9 cellular contexts compared by ENCODE assay signal in genomic region chr1:155272466-155273133, GRCh38. TPM values are rescaled to one million over a fixed set of nuclear protein-coding genes. Genes with fewer than 3 reads are reported as not detected.
A peak's percentile ranks its signal among the peaks of the same experiment; 100 is the strongest.
DNase-seq lines count a peak whose midpoint lies in the region; TF ChIP-seq lines count a peak whose summit lies in the region.
"Had no signal": no experiment of that assay in that cellular context is flagged by ENCODE, and none has a peak within 500 bp of the region (broad histone marks: within the 10 kb centered on the region; RNA-seq: fewer than 3 reads in every experiment).

No MANE protein-coding gene starts in this region.

- H3K9me3 ChIP-seq in Karpas-422 (ENCODE audit: low read length), result no peaks in the 10 kb centered on the region
- no peaks in the 10 kb centered on the region for H3K9me3 ChIP-seq in subcutaneous abdominal adipose tissue (ENCODE audit: control insufficient read depth in 5 of 5, low read length in 5 of 5)

- no peaks in the 10 kb centered on the region for H3K9me3 Mint-ChIP-seq in Calu3 (ENCODE audit: low read depth, unreplicated experiment)

- H3K9ac ChIP-seq in Karpas-422 (ENCODE audit: low read length), result peak overlapping the region; percentile 76
- H3K9ac ChIP-seq in subcutaneous abdominal adipose tissue (ENCODE audit: low read length in 5 of 5), result peak overlapping the region; percentile 21 to 91 (median 76)

- peaks cover 8% of the 10 kb centered on the region; the same call in 1 of the 2 replicates for H4K20me1 ChIP-seq in Karpas-422 (ENCODE audit: insufficient read depth, low read depth, low read length)

- H3K27me3 Mint-ChIP-seq in Calu3 (ENCODE audit: unreplicated experiment), result no peaks in the 10 kb centered on the region

- H3K36me3 Mint-ChIP-seq in Calu3 (ENCODE audit: insufficient read depth, unreplicated experiment), result peaks cover 73% of the 10 kb centered on the region

- peak overlapping the region; percentile 72 for H3K4me3 ChIP-seq in Karpas-422 (ENCODE audit: low read length)
- H3K4me3 ChIP-seq in astrocyte of the spinal cord (ENCODE audit: low read depth, low read length), result peak overlapping the region; percentile 68
- peak overlapping the region; percentile 72 for H3K4me3 ChIP-seq in kidney epithelial cell (ENCODE audit: low read depth, low read length)
- H3K4me3 ChIP-seq in subcutaneous abdominal adipose tissue (ENCODE audit: low read depth in 1 of 5, low read length in 5 of 5), result peak overlapping the region; percentile 75 to 96 (median 85)

- DNase-seq in Calu3 (no peak), Karpas-422 (no peak), astrocyte of the spinal cord (ENCODE audit: low read depth, low spot score) (peak; percentile 67), kidney epithelial cell (ENCODE audit: low read depth) (no peak), NCI-H2081 (lab: John Stamatoyannopoulos, UW) (no peak), inferior parietal cortex (ENCODE audit: extremely low spot score) (no peak), NCI-H1048 (lab: John Stamatoyannopoulos, UW) (no peak)

- H3K27me3 ChIP-seq in Karpas-422 (ENCODE audit: low read length) (no peaks in the 10 kb centered on the region), kidney epithelial cell (ENCODE audit: control insufficient read depth, insufficient read depth, low read length) (no peaks in the 10 kb centered on the region), subcutaneous abdominal adipose tissue (ENCODE audit: control insufficient read depth in 5 of 5, insufficient read depth in 4 of 5, low read length in 5 of 5) (no peaks in the 10 kb centered on the region)

- H3K79me2 ChIP-seq in Karpas-422 (ENCODE audit: low read length), result peaks cover 32% of the 10 kb centered on the region

- TSS peak; percentile 74 for BruUV-seq in Calu3 (replicated peaks; lab: Mats Ljungman, UMichigan)

- H3K36me3 ChIP-seq in Karpas-422 (ENCODE audit: insufficient read depth, low read length), result peaks cover 30% of the 10 kb centered on the region
- peaks cover 9% of the 10 kb centered on the region for H3K36me3 ChIP-seq in kidney epithelial cell (ENCODE audit: control insufficient read depth, insufficient read depth, low read length)
- peaks cover 7 to 33% (median 30%) of the 10 kb centered on the region in 5 donors for H3K36me3 ChIP-seq in subcutaneous abdominal adipose tissue (ENCODE audit: control insufficient read depth in 5 of 5, insufficient read depth in 5 of 5, low read length in 5 of 5)

- in situ Hi-C loops in astrocyte of the spinal cord (cut with HindIII; ENCODE audit: low sequenced_read_pairs), result no loop called here

- H3K27ac ChIP-seq in Karpas-422 (ENCODE audit: low read length) (peak overlapping the region; percentile 78), subcutaneous abdominal adipose tissue (ENCODE audit: low read depth, low read length) (peak overlapping the region; percentile 53)

- H3K27ac Mint-ChIP-seq in Calu3 (ENCODE audit: unreplicated experiment), result peak overlapping the region; percentile 55

- CTCF ChIA-PET in Calu3 (lab: Charles Lee), result interaction anchor here (0.5 to 1.6 kb wide), 5 partner anchors 22 to 100 kb away, joined by 3 to 11 read pairs (median 8); partner anchors contain the start of genes FDPS and KRTCAP2

- H3K4me1 Mint-ChIP-seq in Calu3 (ENCODE audit: low read depth, unreplicated experiment), result peaks cover 17% of the 10 kb centered on the region

- H3K4me1 ChIP-seq in Karpas-422 (ENCODE audit: low read length) (peaks cover 21% of the 10 kb centered on the region), subcutaneous abdominal adipose tissue (ENCODE audit: control insufficient read depth in 5 of 5, insufficient read depth in 5 of 5, low read length in 5 of 5) (peaks cover 2 to 30% (median 26%) of the 10 kb centered on the region in 5 donors)

- no peaks in the 10 kb centered on the region for H3K9me2 ChIP-seq in Karpas-422 (replicated peaks; ENCODE audit: insufficient read depth, low read length)

- no peak overlapping the region for H2AFZ ChIP-seq in Karpas-422 (ENCODE audit: low read length)

- peak overlapping the region; percentile 86 for H3K4me3 Mint-ChIP-seq in Calu3 (ENCODE audit: low read depth, unreplicated experiment)

- TF ChIP-seq CTCF in Calu3 (IDR thresholded peaks at IDR 0.05; ENCODE audit: unreplicated experiment) (no peak), astrocyte of the spinal cord (IDR thresholded peaks at IDR 0.05; ENCODE audit: low read depth, low read length) (no peak), kidney epithelial cell (IDR thresholded peaks at IDR 0.05; ENCODE audit: insufficient read depth, low read length, poor library complexity, severe bottlenecking) (no peak)

- peak overlapping the region; percentile 77 for H3K4me2 ChIP-seq in Karpas-422 (ENCODE audit: low read depth, low read length, poor library complexity, severe bottlenecking)

- intact Hi-C loops in Calu3 (cut with micrococcal nuclease; ENCODE audit: unreplicated experiment), result no loop called here

RNA-seq across cellular contexts. Expression of gene CLK2, which starts 0.7 kb away (rescaled TPM):
- total RNA-seq in Calu3 (2022), result 78.5 and 79.4 TPM in 2 replicates
- total RNA-seq in Karpas-422 (2014; rRNA removed; shearing (Covaris generic); ENCODE audit: low replicate concordance), result 78.7 and 99.6 TPM in 2 replicates
- total RNA-seq in kidney epithelial cell, result 21.7 and 24.2 TPM in 2 replicates

RNA-seq across cellular contexts. Expression of gene HCN3, which starts 4.7 kb away (rescaled TPM):
- total RNA-seq in Calu3 (2022) (11.8 and 19.6 TPM in 2 replicates), kidney epithelial cell (2.8 and 3.8 TPM in 2 replicates)
- 5.9 and 6.3 TPM in 2 replicates for total RNA-seq in Karpas-422 (2014; rRNA removed; shearing (Covaris generic); ENCODE audit: low replicate concordance)

RNA-seq across cellular contexts. Expression of gene SCAMP3, which starts 10.4 kb away (rescaled TPM):
- total RNA-seq in Calu3 (2022) (85.1 and 104 TPM in 2 replicates), kidney epithelial cell (93.8 and 108 TPM in 2 replicates)
- total RNA-seq in Karpas-422 (2014; rRNA removed; shearing (Covaris generic); ENCODE audit: low replicate concordance), result 69.7 and 73.5 TPM in 2 replicates

RNA-seq across cellular contexts. Expression of gene ENTREP3, which starts 17.3 kb away (rescaled TPM):
- total RNA-seq in Calu3 (2022) (25.2 and 25.9 TPM in 2 replicates), kidney epithelial cell (13.2 and 24.8 TPM in 2 replicates)
- total RNA-seq in Karpas-422 (2014; rRNA removed; shearing (Covaris generic); ENCODE audit: low replicate concordance), result 20.7 and 30.6 TPM in 2 replicates

RNA-seq across cellular contexts. Expression of gene PKLR, which starts 28.6 kb away (rescaled TPM):
- total RNA-seq in Calu3 (2022), result not detected in 2 replicates
- total RNA-seq in Karpas-422 (2014; rRNA removed; shearing (Covaris generic); ENCODE audit: low replicate concordance), result not detected in 2 replicates
- not detected in 2 replicates for total RNA-seq in kidney epithelial cell
- total RNA-seq: T-helper 1 cell treated with Interleukin-12 subunit alpha and Interleukin-12 subunit beta and Interleukin-4 antibody, amounts not matched to agents 30 ng/mL and 1 ng/mL, for 36 hours had no signal
